Comparison of ENCODE assay signal across 16 cellular contexts in genomic region chr1:212121772-212122171, GRCh38.
"Had no signal": no experiment of that assay in that cellular context is flagged by ENCODE, and none has a peak within 500 bp of the region (broad histone marks: within the 10 kb centered on the region; RNA-seq: fewer than 3 reads in every experiment).

No MANE protein-coding gene starts in this region.

- DNase-seq: activated CD4-positive, alpha-beta T cell treated with anti-CD3 and anti-CD28 coated beads, Interleukin-2, amount 50 U/mL, for 4 hours; activated CD4-positive, CD25-positive, alpha-beta regulatory T cell; activated naive CD4-positive, alpha-beta T cell treated with anti-CD3 and anti-CD28 coated beads, Interleukin-2, amount 50 U/mL, for 16 hours; central memory CD4-positive, alpha-beta T cell; hypothalamus; left ventricle myocardium inferior; naive B cell; ovary; sigmoid colon; SK-N-SH; spleen; T-helper 1 cell; thyroid gland had no signal

- H3K27me3 Mint-ChIP-seq: brain, naive B cell had no signal

- H3K27ac ChIP-seq: coronary artery, left ventricle myocardium inferior, ovary, sigmoid colon, spleen, thyroid gland had no signal

- H3K4me3 Mint-ChIP-seq: brain, naive B cell had no signal

- H3K27ac Mint-ChIP-seq: brain, naive B cell had no signal

- H3K4me1 Mint-ChIP-seq: brain had no signal

- H3K36me3 Mint-ChIP-seq: brain, naive B cell had no signal

- H3K36me3 ChIP-seq: left ventricle myocardium inferior, ovary, sigmoid colon, spleen, thyroid gland had no signal

- H3K4me1 ChIP-seq: sigmoid colon, thyroid gland had no signal

- ATAC-seq: esophagus mucosa had no signal

- H3K9me3 Mint-ChIP-seq: brain, naive B cell had no signal

- H3K9me3 ChIP-seq: left ventricle myocardium inferior, ovary, sigmoid colon, SK-N-SH, spleen, thyroid gland had no signal

- H3K4me3 ChIP-seq: coronary artery, left ventricle myocardium inferior, ovary, sigmoid colon, spleen, thyroid gland had no signal

- H3K27me3 ChIP-seq: ovary, sigmoid colon, spleen, thyroid gland had no signal
